Comparison of ENCODE assay signal across 17 cellular contexts in the genomic region with DNA sequence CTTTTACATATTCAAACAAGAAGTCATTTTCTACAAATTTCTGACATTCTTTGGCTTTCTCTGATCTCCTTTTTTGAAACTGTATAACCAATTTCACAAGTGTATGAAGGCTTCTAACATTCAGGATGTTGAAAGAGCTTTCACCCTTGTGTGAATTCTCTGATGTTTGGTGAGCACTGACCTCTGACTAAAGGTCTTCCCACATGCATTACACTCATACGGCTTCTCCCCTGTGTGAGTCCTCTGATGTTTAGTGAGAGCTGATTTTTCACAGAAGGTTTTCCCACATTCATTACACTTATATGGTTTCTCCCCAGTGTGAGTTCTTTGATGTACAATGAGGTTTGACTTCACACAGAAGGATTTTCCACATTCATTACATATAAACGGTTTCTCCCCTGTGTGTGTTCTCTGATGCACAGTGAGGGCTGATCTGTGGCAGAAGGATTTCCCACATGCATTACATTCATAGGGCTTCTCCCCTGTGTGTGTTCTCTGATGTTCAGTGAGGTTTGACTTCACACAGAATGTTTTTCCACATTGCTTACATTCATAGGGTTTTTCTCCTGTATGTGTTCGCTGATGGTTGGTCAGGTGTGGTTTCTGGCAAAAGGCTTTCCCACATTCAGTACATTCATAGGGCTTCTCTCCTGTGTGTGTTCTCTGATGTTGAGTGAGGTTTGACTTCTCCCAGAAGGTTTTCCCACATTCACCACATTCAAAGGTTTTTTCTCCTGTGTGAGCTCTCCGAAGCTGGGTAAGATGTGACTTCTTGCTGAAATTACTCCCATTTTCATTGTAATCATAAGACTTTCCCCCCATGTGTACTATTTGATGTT.
"Had no signal": no experiment of that assay in that cellular context is flagged by ENCODE, and none has a peak within 500 bp of the region (broad histone marks: within the 10 kb centered on the region; RNA-seq: fewer than 3 reads in every experiment).

No MANE protein-coding gene starts in this region.

- H3K4me1 ChIP-seq: colonic mucosa, upper lobe of right lung had no signal

- DNase-seq: activated CD4-positive, alpha-beta memory T cell treated with anti-CD3 and anti-CD28 coated beads, Interleukin-2, amount 10 ng/mL, durations not matched to agents 7 days and 5 days; activated gamma-delta T cell treated with Interleukin-2 at 50 U/mL for 16 hours; activated naive CD8-positive, alpha-beta T cell treated with anti-CD3 and anti-CD28 coated beads, Interleukin-2, amount 10 ng/mL, durations not matched to agents 7 days and 5 days; activated T-cell treated with anti-CD3 and anti-CD28 coated beads, Interleukin-2, amount 50 U/mL, for 48 hours; colonic mucosa; effector CD4-positive, alpha-beta T cell; hypothalamus; mucosa of descending colon; natural killer cell; nucleus accumbens; stimulated activated CD4-positive, alpha-beta T cell treated with anti-CD3 and anti-CD28 coated beads, Interleukin-12 subunit alpha, Interleukin-12 subunit beta, amount 100 ng/mL, for 4 hours; stimulated activated naive CD8-positive, alpha-beta T cell treated with anti-CD3 and anti-CD28 coated beads, Interleukin-15, Interleukin-2, amounts not matched to agents 100 U/mL and 50 U/mL, for 24 hours; T-helper 1 cell; upper lobe of right lung had no signal

- H3K27me3 ChIP-seq: cardiac muscle cell, colonic mucosa, upper lobe of right lung had no signal

- H3K27ac ChIP-seq: cardiac muscle cell, colonic mucosa, epithelial cell of prostate, upper lobe of right lung, VCaP had no signal

- ATAC-seq: mucosa of descending colon; natural killer cell; stimulated activated naive CD8-positive, alpha-beta T cell treated with anti-CD3 and anti-CD28 coated beads, Interleukin-15, Interleukin-2, amounts not matched to agents 100 U/mL and 50 U/mL, for 24 hours; upper lobe of right lung had no signal

- H3K4me3 ChIP-seq: cardiac muscle cell, colonic mucosa, mucosa of descending colon, upper lobe of right lung had no signal
